In the genomic region with DNA sequence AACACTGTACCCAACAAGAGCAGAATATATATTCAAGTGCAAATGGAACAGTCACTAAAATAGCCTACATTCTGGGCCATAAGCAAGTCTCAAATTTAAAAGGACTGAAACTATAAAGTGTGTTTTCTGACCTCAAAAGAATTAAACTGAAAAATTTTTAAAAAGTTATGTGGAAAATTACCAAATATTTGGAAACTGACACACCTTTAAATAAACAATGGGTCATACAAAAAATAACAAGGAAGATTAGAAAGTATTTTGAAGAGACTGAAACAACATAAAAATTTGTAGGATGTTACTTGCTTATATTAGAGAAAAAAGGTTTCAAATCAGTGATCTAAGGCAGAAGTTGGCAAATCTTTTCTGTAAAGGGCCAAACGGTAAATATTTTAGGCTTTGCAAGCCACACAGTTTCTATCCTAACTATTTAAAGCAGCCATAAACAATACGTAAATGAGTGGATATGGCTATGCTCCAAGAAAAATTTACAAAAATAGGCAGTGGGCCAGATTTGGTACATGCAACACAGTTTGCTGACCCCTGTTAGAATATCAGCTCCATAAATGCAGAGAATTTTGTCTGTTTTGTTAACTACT, we compare ENCODE assay signal across 15 cellular contexts.
DNase-seq lines count a peak whose midpoint lies in the region; ATAC-seq, FAIRE-seq and TF ChIP-seq lines count a peak whose summit lies in the region.
"Had no signal": no experiment of that assay in that cellular context is flagged by ENCODE, and none has a peak within 500 bp of the region (broad histone marks: within the 10 kb centered on the region; RNA-seq: fewer than 3 reads in every experiment).

No MANE protein-coding gene starts in this region.

- no peak overlapping the region for H3K4me3 Mint-ChIP-seq in WTC11
- H3K4me3 Mint-ChIP-seq: activated CD8-positive, alpha-beta T cell treated with anti-CD3 and anti-CD28 coated beads, Interleukin-2, amount 10 ng/mL, durations not matched to agents 7 days and 5 days; neural crest cell had no signal

- H3K9me3 Mint-ChIP-seq in WTC11, result no peaks in the 10 kb centered on the region
- H3K9me3 Mint-ChIP-seq: neural crest cell had no signal

- no peaks in the 10 kb centered on the region for H3K27me3 ChIP-seq in ACC112 (ENCODE audit: insufficient read depth, low read length)
- H3K27me3 ChIP-seq: BLaER1 treated with 17β-estradiol and CSF1 and Interleukin-3, amounts not matched to agents 10 nM and 100 nM had no signal

- peak overlapping the region; percentile 74 for H3K27ac ChIP-seq in ACC112 (ENCODE audit: low read depth, low read length)
- H3K27ac ChIP-seq in kidney (ENCODE audit: low read depth in 2 of 2, low read length in 2 of 2), result no peak overlapping the region
- H3K27ac ChIP-seq: BLaER1 treated with 17β-estradiol and CSF1 and Interleukin-3, amounts not matched to agents 10 nM and 100 nM had no signal

- CTCF ChIA-PET in WTC11 (lab: Charles Lee), result no interaction called here

- H3K9me3 ChIP-seq in kidney (ENCODE audit: control insufficient read depth in 1 of 2, low read length in 2 of 2), result no peaks in the 10 kb centered on the region
- H3K9me3 ChIP-seq: BLaER1 treated with 17β-estradiol and CSF1 and Interleukin-3, amounts not matched to agents 10 nM and 100 nM had no signal

- FAIRE-seq in kidney (lab: Jason Lieb, UNC), result peak; percentile 66

- H3K36me3 Mint-ChIP-seq in WTC11, result no peaks in the 10 kb centered on the region

- H2AFZ ChIP-seq in ACC112 (ENCODE audit: low read length, unreplicated experiment), result no peak overlapping the region

- H3K27ac Mint-ChIP-seq in WTC11, result no peak overlapping the region
- H3K27ac Mint-ChIP-seq: activated CD8-positive, alpha-beta T cell treated with anti-CD3 and anti-CD28 coated beads, Interleukin-2, amount 10 ng/mL, durations not matched to agents 7 days and 5 days had no signal

- ATAC-seq in HG03432 (IDR thresholded peaks at IDR 0.05; ENCODE audit: unreplicated experiment) (no peak), WTC11 (no peak)
- ATAC-seq: activated CD8-positive, alpha-beta T cell treated with anti-CD3 and anti-CD28 coated beads, Interleukin-2, amount 10 ng/mL, durations not matched to agents 7 days and 5 days had no signal

- TF ChIP-seq CTCF in kidney (IDR thresholded peaks at IDR 0.05; ENCODE audit: borderline replicate concordance, extremely low read depth, insufficient read depth) (no peak), WTC11 (IDR thresholded peaks at IDR 0.05) (no peak)

- peaks cover 56% of the 10 kb centered on the region for H3K4me1 ChIP-seq in ACC112 (ENCODE audit: control insufficient read depth, insufficient read depth, low read length, unreplicated experiment)
- peaks cover 4 to 27% of the 10 kb centered on the region in 2 donors for H3K4me1 ChIP-seq in kidney (ENCODE audit: control insufficient read depth in 1 of 2, insufficient read depth in 1 of 2, low read depth in 1 of 2, low read length in 2 of 2)

- no peak overlapping the region for H3K9ac ChIP-seq in kidney (ENCODE audit: low read length in 2 of 2)
- H3K9ac ChIP-seq: BLaER1 treated with 17β-estradiol and CSF1 and Interleukin-3, amounts not matched to agents 10 nM and 100 nM had no signal

- no peaks in the 10 kb centered on the region for H3K27me3 Mint-ChIP-seq in WTC11 (ENCODE audit: low read depth)

- POLR2A ChIA-PET in WTC11 (lab: Charles Lee), result no interaction called here

- no peaks in the 10 kb centered on the region for H3K36me3 ChIP-seq in ACC112 (ENCODE audit: insufficient read depth, low read length)
- H3K36me3 ChIP-seq in kidney (ENCODE audit: control insufficient read depth in 1 of 2, insufficient read depth in 2 of 2, low read length in 2 of 2), result no peaks in the 10 kb centered on the region

- intact Hi-C loops in kidney (cut with DNase I), result no loop called here

- H3K4me3 ChIP-seq in ACC112 (ENCODE audit: low read depth, low read length), result peak overlapping the region; percentile 44; the same call in 1 of the 2 replicates
- no peak overlapping the region for H3K4me3 ChIP-seq in kidney (ENCODE audit: low read length in 2 of 2)
- H3K4me3 ChIP-seq: BLaER1 treated with 17β-estradiol and CSF1 and Interleukin-3, amounts not matched to agents 10 nM and 100 nM had no signal

- peaks cover 27% of the 10 kb centered on the region for H3K4me1 Mint-ChIP-seq in WTC11

- H3K79me2 ChIP-seq in ACC112 (ENCODE audit: control insufficient read depth, insufficient read depth, low read length, unreplicated experiment), result no peaks in the 10 kb centered on the region

- DNase-seq in HT1080 (ENCODE audit: low read depth) (peak; percentile 23), astrocyte of the hippocampus (ENCODE audit: low read depth, low spot score) (peak; percentile 66), kidney (no peak), midbrain (lab: John Stamatoyannopoulos, UW) (no peak), WTC11 (ENCODE audit: low spot score) (no peak), hypothalamus (lab: John Stamatoyannopoulos, UW) (no peak)
- DNase-seq: activated CD8-positive, alpha-beta T cell treated with anti-CD3 and anti-CD28 coated beads, Interleukin-2, amount 10 ng/mL, durations not matched to agents 7 days and 5 days; activated gamma-delta T cell; left cardiac atrium; NCI-H524; stimulated activated CD4-positive, alpha-beta T cell treated with anti-CD3 and anti-CD28 coated beads, Interleukin-15, amount 100 ng/mL, for 24 hours had no signal

TF ChIP-seq in WTC11, 78 proteins besides CTCF, POLR2A, EP300 and RAD21 (continues in another document):
- no peak for TF ChIP-seq ATF1 (CRISPR knock-in tag; IDR thresholded peaks at IDR 0.05)
- TF ChIP-seq, protein P1, sequence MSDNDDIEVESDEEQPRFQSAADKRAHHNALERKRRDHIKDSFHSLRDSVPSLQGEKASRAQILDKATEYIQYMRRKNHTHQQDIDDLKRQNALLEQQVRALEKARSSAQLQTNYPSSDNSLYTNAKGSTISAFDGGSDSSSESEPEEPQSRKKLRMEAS (CRISPR knock-in tag; IDR thresholded peaks at IDR 0.05), result no peak
- TF ChIP-seq, protein P2, sequence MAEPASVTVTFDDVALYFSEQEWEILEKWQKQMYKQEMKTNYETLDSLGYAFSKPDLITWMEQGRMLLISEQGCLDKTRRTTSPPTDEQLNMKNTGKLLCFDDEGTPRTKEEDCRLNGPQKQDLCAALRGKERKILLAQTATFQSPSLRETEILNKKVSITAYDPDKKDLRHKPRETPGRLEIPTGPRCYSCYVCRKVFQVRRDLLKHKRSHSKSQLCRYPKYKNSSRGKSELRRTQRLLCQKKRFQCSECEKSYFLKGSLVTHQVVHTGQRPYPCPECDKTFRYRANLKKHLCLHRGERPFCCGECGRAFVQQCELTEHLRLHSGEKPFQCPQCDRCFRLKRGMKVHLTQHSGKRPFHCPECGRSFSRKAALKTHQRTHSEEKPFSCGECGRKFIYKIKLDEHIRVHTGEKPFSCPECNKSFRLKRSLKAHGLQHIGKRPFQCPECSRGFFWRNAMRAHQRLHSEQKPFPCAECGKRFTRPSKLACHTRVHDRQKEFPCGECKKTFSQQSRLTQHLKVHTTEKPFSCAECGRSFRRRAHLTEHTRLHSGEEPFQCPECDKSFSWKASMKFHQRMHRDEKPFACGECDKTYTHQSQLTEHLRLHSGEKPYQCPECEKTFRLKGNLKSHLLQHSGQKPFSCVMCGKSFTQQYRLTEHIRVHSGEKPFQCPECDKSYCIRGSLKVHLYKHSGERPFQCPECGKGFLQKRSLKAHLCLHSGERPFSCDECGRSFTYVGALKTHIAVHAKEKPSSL (CRISPR knock-in tag; conservative IDR thresholded peaks at IDR 0.05), result no peak
- TF ChIP-seq NFATC4 (CRISPR knock-in tag; IDR thresholded peaks at IDR 0.05), result no peak
- no peak for TF ChIP-seq ZNF263 (CRISPR knock-in tag; IDR thresholded peaks at IDR 0.05; ENCODE audit: low read depth)
- no peak for TF ChIP-seq TEAD1 (CRISPR knock-in tag; IDR thresholded peaks at IDR 0.05)
- no peak for TF ChIP-seq PRRX2 (CRISPR knock-in tag; IDR thresholded peaks at IDR 0.05)
- TF ChIP-seq RELA (CRISPR knock-in tag; IDR thresholded peaks at IDR 0.05; ENCODE audit: borderline replicate concordance), result no peak
- TF ChIP-seq, protein P3, sequence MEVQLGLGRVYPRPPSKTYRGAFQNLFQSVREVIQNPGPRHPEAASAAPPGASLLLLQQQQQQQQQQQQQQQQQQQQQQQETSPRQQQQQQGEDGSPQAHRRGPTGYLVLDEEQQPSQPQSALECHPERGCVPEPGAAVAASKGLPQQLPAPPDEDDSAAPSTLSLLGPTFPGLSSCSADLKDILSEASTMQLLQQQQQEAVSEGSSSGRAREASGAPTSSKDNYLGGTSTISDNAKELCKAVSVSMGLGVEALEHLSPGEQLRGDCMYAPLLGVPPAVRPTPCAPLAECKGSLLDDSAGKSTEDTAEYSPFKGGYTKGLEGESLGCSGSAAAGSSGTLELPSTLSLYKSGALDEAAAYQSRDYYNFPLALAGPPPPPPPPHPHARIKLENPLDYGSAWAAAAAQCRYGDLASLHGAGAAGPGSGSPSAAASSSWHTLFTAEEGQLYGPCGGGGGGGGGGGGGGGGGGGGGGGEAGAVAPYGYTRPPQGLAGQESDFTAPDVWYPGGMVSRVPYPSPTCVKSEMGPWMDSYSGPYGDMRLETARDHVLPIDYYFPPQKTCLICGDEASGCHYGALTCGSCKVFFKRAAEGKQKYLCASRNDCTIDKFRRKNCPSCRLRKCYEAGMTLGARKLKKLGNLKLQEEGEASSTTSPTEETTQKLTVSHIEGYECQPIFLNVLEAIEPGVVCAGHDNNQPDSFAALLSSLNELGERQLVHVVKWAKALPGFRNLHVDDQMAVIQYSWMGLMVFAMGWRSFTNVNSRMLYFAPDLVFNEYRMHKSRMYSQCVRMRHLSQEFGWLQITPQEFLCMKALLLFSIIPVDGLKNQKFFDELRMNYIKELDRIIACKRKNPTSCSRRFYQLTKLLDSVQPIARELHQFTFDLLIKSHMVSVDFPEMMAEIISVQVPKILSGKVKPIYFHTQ (CRISPR knock-in tag; IDR thresholded peaks at IDR 0.05), result no peak
- TF ChIP-seq, protein P4, sequence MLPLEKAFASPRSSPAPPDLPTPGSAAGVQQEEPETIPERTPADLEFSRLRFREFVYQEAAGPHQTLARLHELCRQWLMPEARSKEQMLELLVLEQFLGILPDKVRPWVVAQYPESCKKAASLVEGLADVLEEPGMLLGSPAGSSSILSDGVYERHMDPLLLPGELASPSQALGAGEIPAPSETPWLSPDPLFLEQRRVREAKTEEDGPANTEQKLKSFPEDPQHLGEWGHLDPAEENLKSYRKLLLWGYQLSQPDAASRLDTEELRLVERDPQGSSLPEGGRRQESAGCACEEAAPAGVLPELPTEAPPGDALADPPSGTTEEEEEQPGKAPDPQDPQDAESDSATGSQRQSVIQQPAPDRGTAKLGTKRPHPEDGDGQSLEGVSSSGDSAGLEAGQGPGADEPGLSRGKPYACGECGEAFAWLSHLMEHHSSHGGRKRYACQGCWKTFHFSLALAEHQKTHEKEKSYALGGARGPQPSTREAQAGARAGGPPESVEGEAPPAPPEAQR (CRISPR knock-in tag; IDR thresholded peaks at IDR 0.05), result no peak
- TF ChIP-seq NR3C1 (CRISPR knock-in tag; conservative IDR thresholded peaks at IDR 0.05; ENCODE audit: low read depth), result no peak
- no peak for TF ChIP-seq SMAD3 (CRISPR knock-in tag; IDR thresholded peaks at IDR 0.05; ENCODE audit: borderline replicate concordance)

Comparison
In these comparisons a context has a peak if more than half of its experiments do, and no peak if none do; other contexts are left out.
1. DNase-seq: peak in HT1080 (single experiment) and astrocyte of the hippocampus (single experiment); none in kidney (single experiment), midbrain (single experiment), WTC11 (single experiment) and hypothalamus (0 of 51).